16 cellular contexts compared by ENCODE assay signal in the genomic region with DNA sequence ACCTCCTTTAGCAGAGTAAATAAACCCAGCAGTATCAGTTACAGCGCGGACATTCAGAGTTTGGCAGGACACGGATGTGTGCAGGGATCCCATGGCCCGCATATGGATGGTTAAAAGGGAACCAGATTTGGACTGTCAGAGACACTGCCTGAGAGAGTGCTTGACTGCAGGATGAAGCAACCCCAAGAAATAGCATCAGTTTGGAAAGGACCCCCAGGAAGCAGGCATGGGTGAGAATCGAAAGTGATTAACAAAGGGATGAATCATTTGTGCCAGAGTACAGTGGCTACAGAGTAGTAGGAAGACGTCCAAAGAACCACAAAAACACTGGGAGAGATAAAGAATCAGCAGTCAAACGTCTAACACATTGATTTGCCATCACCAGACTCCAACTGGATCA. TPM values are rescaled to one million over a fixed set of nuclear protein-coding genes. Genes with fewer than 3 reads are reported as not detected.
A peak's percentile ranks its signal among the peaks of the same experiment; 100 is the strongest.
DNase-seq lines count a peak whose midpoint lies in the region; ATAC-seq and TF ChIP-seq lines count a peak whose summit lies in the region.
"Had no signal": no experiment of that assay in that cellular context is flagged by ENCODE, and none has a peak within 500 bp of the region (broad histone marks: within the 10 kb centered on the region; RNA-seq: fewer than 3 reads in every experiment).

No MANE protein-coding gene starts in this region.

- TF ChIP-seq CTCF in coronary artery (IDR thresholded peaks at IDR 0.05) = no peak
- TF ChIP-seq CTCF in testis (IDR thresholded peaks at IDR 0.05) = no peak

- ATAC-seq in GM21528 (IDR thresholded peaks at IDR 0.05; ENCODE audit: low FRiP score, unreplicated experiment) = no peak
- no peak for ATAC-seq in HG02870 (IDR thresholded peaks at IDR 0.05; ENCODE audit: unreplicated experiment)
- ATAC-seq: esophagus mucosa; stimulated activated naive CD8-positive, alpha-beta T cell treated with anti-CD3 and anti-CD28 coated beads, Interleukin-15, Interleukin-2, amounts not matched to agents 100 U/mL and 50 U/mL, for 24 hours had no signal

- TF ChIP-seq POLR2A in testis (IDR thresholded peaks at IDR 0.05) = no peak

- no peaks in the 10 kb centered on the region for H3K36me3 ChIP-seq in testis (ENCODE audit: low read depth, missing control alignments)

- H3K4me1 ChIP-seq in testis = peaks cover 14% of the 10 kb centered on the region

- H3K9me3 ChIP-seq in testis = no peaks in the 10 kb centered on the region

- H3K4me3 ChIP-seq in coronary artery (peak overlapping the region; percentile 54), testis (no peak overlapping the region)

- DNase-seq in M059J (ENCODE audit: low read depth) (peak; percentile 83), coronary artery (ENCODE audit: low spot score) (no peak), kidney tubule cell (ENCODE audit: low spot score) (peak; percentile 39), testis (no peak), cerebellar cortex (ENCODE audit: low spot score) (no peak), mucosa of gallbladder (ENCODE audit: low spot score) (no peak)
- DNase-seq: kidney glomerular epithelial cell; NCI-H1048; occipital lobe; SHP77; stimulated activated CD4-positive, alpha-beta T cell treated with anti-CD3 and anti-CD28 coated beads, Interleukin-1b, Interleukin-23, amount 100 ng/mL, for 48 hours; stimulated activated naive CD8-positive, alpha-beta T cell treated with anti-CD3 and anti-CD28 coated beads, Interleukin-15, Interleukin-2, amounts not matched to agents 100 U/mL and 50 U/mL, for 24 hours had no signal

- intact Hi-C loops in testis (cut with DNase I; ENCODE audit: low total_unique reads) = no loop called here

- 21 to 43% methylated on average over 7 of the region's 7 CpGs for WGBS in testis, 2 donors

- H3K27me3 ChIP-seq in testis = no peaks in the 10 kb centered on the region

- H3K27ac ChIP-seq in coronary artery (peak overlapping the region in 1 of 2 donors; percentile 58), testis (peak overlapping the region; percentile 32 to 79)

RNA-seq across cellular contexts. Expression of gene C7, which starts 5.5 kb away (rescaled TPM):
- total RNA-seq in M059J (2014; rRNA removed; shearing (Covaris generic)) = 0.84 and 7.4 TPM in 2 replicates
- total RNA-seq in testis = 100 to 1,000 TPM; 147 to 165 TPM
- polyA plus RNA-seq in testis (ENCODE audit: insufficient read depth, low read depth, low replicate concordance) = 330 TPM
- 355 TPM for total RNA-seq in mucosa of gallbladder
- total RNA-seq: NCI-H460 had no signal

Comparison
In these comparisons a context has a peak if more than half of its experiments do, and no peak if none do; other contexts are left out.
1. DNase-seq: peak in M059J (single experiment) and kidney tubule cell (single experiment); none in coronary artery (single experiment), testis (single experiment), cerebellar cortex (single experiment) and mucosa of gallbladder (single experiment).
2. RNA of gene C7, which starts 5.5 kb away (total RNA-seq): 355 TPM in mucosa of gallbladder (single experiment) and 147 to 165 TPM in testis; 0.84 to 7.4 TPM in M059J; every median in the first group is over 10 times any median in the second.